ENCODE assay signal across 1 cellular context in genomic region chr14:74841230-74842207, GRCh38.
TF ChIP-seq lines count a peak whose summit lies in the region.

No MANE protein-coding gene starts in this region.

TF ChIP-seq in GM12878, 131 proteins besides CTCF, POLR2A, EP300 and RAD21 (continued from another document):
- TF ChIP-seq HSF1 (IDR thresholded peaks at IDR 0.05; ENCODE audit: low read depth, low read length) (no peak), YBX1 (IDR thresholded peaks at IDR 0.05) (no peak), POU2F2 (IDR thresholded peaks at IDR 0.05; ENCODE audit: borderline replicate concordance, low read depth, low read length) (0 out of 3 replicates have a peak, but pooled peaks have one; percentile 26), RCOR1 (conservative IDR thresholded peaks at IDR 0.05; ENCODE audit: low read depth, low read length) (no peak), ZNF207 (IDR thresholded peaks at IDR 0.05; ENCODE audit: borderline replicate concordance) (no peak)
